15 cellular contexts compared by ENCODE assay signal in the genomic region with DNA sequence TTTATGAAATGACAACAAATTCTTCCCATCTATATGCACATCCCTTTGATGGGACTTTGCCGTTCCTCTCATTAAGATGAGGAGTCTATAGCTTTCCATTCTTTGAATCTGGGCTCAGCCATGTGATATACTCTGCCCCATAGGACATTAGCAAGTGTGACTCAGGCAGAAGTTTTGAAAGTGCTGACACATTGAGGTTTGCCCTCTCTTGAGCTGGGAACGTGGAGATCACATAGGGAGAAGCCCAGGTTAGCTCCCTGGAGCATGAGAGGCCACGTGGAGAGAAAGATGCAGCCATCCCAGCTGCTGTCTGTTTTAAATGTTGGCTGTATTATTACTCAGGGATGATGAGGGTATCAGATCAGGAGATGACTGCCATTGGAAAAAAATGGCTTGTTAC.
DNase-seq lines count a peak whose midpoint lies in the region; ATAC-seq and TF ChIP-seq lines count a peak whose summit lies in the region.
"Had no signal": no experiment of that assay in that cellular context is flagged by ENCODE, and none has a peak within 500 bp of the region (broad histone marks: within the 10 kb centered on the region; RNA-seq: fewer than 3 reads in every experiment).

No MANE protein-coding gene starts in this region.

- H3K4me1 ChIP-seq in osteoblast (ENCODE audit: insufficient read depth, low read length): peaks cover 23% of the 10 kb centered on the region
- no peaks in the 10 kb centered on the region for H3K4me1 ChIP-seq in suprapubic skin
- H3K4me1 ChIP-seq: lower lobe of right lung, right lobe of liver had no signal

- no peak for TF ChIP-seq EP300 in suprapubic skin (IDR thresholded peaks at IDR 0.05)

- ATAC-seq in GM18867 (IDR thresholded peaks at IDR 0.05; ENCODE audit: unreplicated experiment): no peak
- ATAC-seq: lower lobe of right lung; right lobe of liver; stimulated activated naive B cell treated with anti-CD40 and anti-IgM and Interleukin-4, amounts not matched to agents 10 μg/mL and 1 μg/mL and 100 μg/mL, for 72 hours had no signal

- H4K20me1 ChIP-seq in osteoblast (ENCODE audit: insufficient read depth, low read length): no peaks in the 10 kb centered on the region

- H3K36me3 ChIP-seq in osteoblast (ENCODE audit: insufficient read depth, low read length) (no peaks in the 10 kb centered on the region), suprapubic skin (no peaks in the 10 kb centered on the region)
- H3K36me3 ChIP-seq: lower lobe of right lung, right lobe of liver, WERI-Rb-1 had no signal

- H3K79me2 ChIP-seq in osteoblast (ENCODE audit: insufficient read depth, low read length): no peaks in the 10 kb centered on the region

- TF ChIP-seq CTCF in osteoblast (IDR thresholded peaks at IDR 0.05; ENCODE audit: extremely low read depth, low read depth, low read length) (no peak), suprapubic skin (IDR thresholded peaks at IDR 0.05) (no peak)

- H3K9me3 ChIP-seq in osteoblast (ENCODE audit: low read depth, low read length) (no peaks in the 10 kb centered on the region), suprapubic skin (no peaks in the 10 kb centered on the region)
- H3K9me3 ChIP-seq: lower lobe of right lung, right lobe of liver had no signal

- peak overlapping the region; percentile 17 for H3K4me2 ChIP-seq in osteoblast (ENCODE audit: insufficient read depth, low read length)

- 68% methylated on average over 3 of the region's 3 CpGs for WGBS in suprapubic skin

- H3K27me3 ChIP-seq in osteoblast (ENCODE audit: insufficient read depth, low read length) (no peaks in the 10 kb centered on the region), suprapubic skin (no peaks in the 10 kb centered on the region)
- H3K27me3 ChIP-seq: right lobe of liver had no signal

- H3K4me3 ChIP-seq in osteoblast (ENCODE audit: insufficient read depth, low read length) (no peak overlapping the region), suprapubic skin (no peak overlapping the region)
- H3K4me3 ChIP-seq: lower lobe of right lung, right lobe of liver had no signal

- no peak overlapping the region for H2AFZ ChIP-seq in osteoblast (ENCODE audit: low read length)

- no peak for TF ChIP-seq POLR2A in suprapubic skin (IDR thresholded peaks at IDR 0.05)

- H3K27ac ChIP-seq in epithelial cell of prostate: no peak overlapping the region
- peak overlapping the region; percentile 14 for H3K27ac ChIP-seq in osteoblast (ENCODE audit: low read depth, low read length)
- no peak overlapping the region for H3K27ac ChIP-seq in suprapubic skin
- H3K27ac ChIP-seq: lower lobe of right lung, right lobe of liver, WERI-Rb-1 had no signal

- DNase-seq in GM04504 (ENCODE audit: low read depth) (peak; percentile 65), RKO (ENCODE audit: low spot score) (peak; percentile 47), epithelial cell of prostate (ENCODE audit: low read depth, low spot score) (peak; percentile 27), osteoblast (ENCODE audit: insufficient read length, low spot score, missing footprints) (no peak), NCI-H1436 (lab: John Stamatoyannopoulos, UW) (no peak), suprapubic skin (ENCODE audit: low spot score in 2 of 2) (no peak), NCI-H524 treated with DMSO at 0.1 percent for 48 hours (lab: John Stamatoyannopoulos, UW) (no peak)
- DNase-seq: activated naive CD4-positive, alpha-beta T cell; CD4-positive, CD25-positive, alpha-beta regulatory T cell; lower lobe of right lung; NCI-H2171 treated with DMSO at 0.1 percent for 48 hours; right lobe of liver; stimulated activated naive B cell treated with anti-CD40 and anti-IgM and Interleukin-4, amounts not matched to agents 10 μg/mL and 1 μg/mL and 100 μg/mL, for 72 hours; WERI-Rb-1 had no signal

Comparison
In these comparisons a context has a peak if more than half of its experiments do, and no peak if none do; other contexts are left out.
1. DNase-seq: peak in GM04504 (single experiment), RKO (single experiment) and epithelial cell of prostate (single experiment); none in osteoblast (single experiment), NCI-H1436 (single experiment), suprapubic skin (0 of 2) and NCI-H524 treated with DMSO at 0.1 percent for 48 hours (single experiment).